8 cellular contexts compared by ENCODE assay signal in the genomic region with DNA sequence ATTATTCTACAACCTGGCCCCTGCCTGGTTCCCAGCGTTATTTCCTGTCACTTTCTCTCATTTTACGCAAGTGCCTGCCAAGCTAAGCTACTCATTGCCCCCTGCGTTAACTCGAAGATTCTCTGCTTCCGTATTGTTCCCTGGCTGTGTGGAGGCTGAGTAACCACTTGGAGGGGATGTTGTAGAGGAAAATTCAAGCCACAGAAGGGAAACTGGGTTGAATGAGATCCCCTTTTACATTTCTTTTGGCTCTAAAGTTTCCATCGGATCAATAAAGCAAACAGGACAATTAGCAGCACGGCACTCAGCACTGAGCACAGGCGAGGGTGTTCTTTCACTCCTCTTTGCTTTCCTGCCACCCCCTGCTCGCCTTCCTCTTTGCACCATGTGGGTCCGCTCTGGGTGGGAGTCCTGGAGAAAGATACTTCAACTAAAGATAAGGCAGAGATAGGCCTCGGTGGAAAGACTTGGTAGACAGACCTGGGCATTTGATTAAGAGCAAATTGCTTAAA. TPM values are rescaled to one million over a fixed set of nuclear protein-coding genes. Genes with fewer than 3 reads are reported as not detected.
DNase-seq lines count a peak whose midpoint lies in the region; ATAC-seq, FAIRE-seq and TF ChIP-seq lines count a peak whose summit lies in the region.

No MANE protein-coding gene starts in this region.

- H2AFZ ChIP-seq in H9 (ENCODE audit: low read length) = no peak overlapping the region

- no peak overlapping the region for H4K5ac ChIP-seq in H9 (ENCODE audit: insufficient read length, low read depth, low read length)

- no peak overlapping the region for H2AK5ac ChIP-seq in H9 (ENCODE audit: insufficient read length, low read length)

- H2BK12ac ChIP-seq in H9 (ENCODE audit: insufficient read length, low read depth, low read length) = no peak overlapping the region

- H3K9me3 Mint-ChIP-seq in H9 = peaks cover 77 to 78% of the 10 kb centered on the region in 2 experiments

- H3K36me3 ChIP-seq in lower lobe of right lung (no peaks in the 10 kb centered on the region), thymus (ENCODE audit: control insufficient read depth, insufficient read depth) (no peaks in the 10 kb centered on the region)

- no peak overlapping the region for H3T11ph ChIP-seq in H9 (ENCODE audit: low read length)

- no peaks in the 10 kb centered on the region for H3K9me3 ChIP-seq in H9 (ENCODE audit: control insufficient read depth, low read depth, low read length)
- H3K9me3 ChIP-seq in lower lobe of right lung = no peaks in the 10 kb centered on the region
- no peaks in the 10 kb centered on the region for H3K9me3 ChIP-seq in thymus (ENCODE audit: control insufficient read depth)

- no peaks in the 10 kb centered on the region; the same call in 1 of the 2 replicates for H3K27me3 Mint-ChIP-seq in H9 (ENCODE audit: low read depth)

- no peak overlapping the region for H3K56ac ChIP-seq in H9 (ENCODE audit: insufficient read length, low read depth, low read length)

- peaks cover 26 to 35% of the 10 kb centered on the region in 2 experiments for H3K4me1 Mint-ChIP-seq in H9

- no peaks in the 10 kb centered on the region for H4K20me1 ChIP-seq in H9 (ENCODE audit: control insufficient read depth, insufficient read depth, insufficient read length)

- peaks cover 15 to 22% (median 15%) of the 10 kb centered on the region in 3 experiments for H3K36me3 Mint-ChIP-seq in H9 (ENCODE audit: insufficient read depth in 1 of 3, low read depth in 3 of 3)

- H4K91ac ChIP-seq in H9 (ENCODE audit: insufficient read length, low read depth, low read length) = no peak overlapping the region

- no peak overlapping the region for H2BK20ac ChIP-seq in H9 (ENCODE audit: low read depth, low read length, poor library complexity, severe bottlenecking)

- H3K9ac ChIP-seq in H9 (ENCODE audit: extremely low read depth, insufficient read length, low read length) = no peak overlapping the region

- no peak for FAIRE-seq in H54 (lab: Jason Lieb, UNC)

- intact Hi-C loops in lower lobe of right lung (cut with DNase I) = no loop called here

- H3K27ac ChIP-seq in H9 (ENCODE audit: insufficient read length, low read depth, low read length) = no peak overlapping the region
- H3K27ac ChIP-seq in coronary artery = peak overlapping the region; percentile 89 to 92
- peak overlapping the region; percentile 81 for H3K27ac ChIP-seq in lower lobe of right lung
- H3K27ac ChIP-seq in thymus (ENCODE audit: low read depth) = peak overlapping the region; percentile 93

- no peak overlapping the region for H2BK5ac ChIP-seq in H9 (ENCODE audit: insufficient read length, low read length)

- TF ChIP-seq POLR2A in H54 (IDR thresholded peaks at IDR 0.05; ENCODE audit: low read depth, low read length) = no peak

- peak; percentile 59 for TF ChIP-seq CTCF in AG10803 (conservative IDR thresholded peaks at IDR 0.05; ENCODE audit: low read length)
- TF ChIP-seq CTCF in H9 (conservative IDR thresholded peaks at IDR 0.05) = peak; percentile 60
- TF ChIP-seq CTCF in coronary artery (IDR thresholded peaks at IDR 0.05) = peak; percentile 31
- peak; percentile 54 for TF ChIP-seq CTCF in lower lobe of right lung (IDR thresholded peaks at IDR 0.05)

- DNase-seq in AG10803 (ENCODE audit: low read depth) (peak; percentile 67), H9 (peak; percentile 65), T-helper 1 cell (peak in 3 of 5 donors; percentile 44 to 78 (median 44)), coronary artery (ENCODE audit: low spot score) (no peak), lower lobe of right lung (no peak), H54 (ENCODE audit: insufficient read length, low spot score) (no peak)

- no peak overlapping the region for H3K4me2 ChIP-seq in H9 (ENCODE audit: insufficient read depth, insufficient read length, low read length)

- peaks cover 2% of the 10 kb centered on the region; the same call in 1 of the 2 replicates for H3K4me1 ChIP-seq in H9 (ENCODE audit: insufficient read depth, low read length)
- peaks cover 17% of the 10 kb centered on the region for H3K4me1 ChIP-seq in lower lobe of right lung
- peaks cover 8% of the 10 kb centered on the region for H3K4me1 ChIP-seq in thymus (ENCODE audit: control insufficient read depth, insufficient read depth, low read length)

- H3K4me3 Mint-ChIP-seq in H9 = peak overlapping the region in 1 of 2 experiments; percentile 38; a peak in 2 of 5 replicates

- no peak overlapping the region for H3K23ac ChIP-seq in H9 (ENCODE audit: insufficient read length, low read depth, low read length)

- ATAC-seq in lower lobe of right lung (peak; percentile 27 to 34), GM19035 (IDR thresholded peaks at IDR 0.05; ENCODE audit: unreplicated experiment) (no peak)

- no peaks in the 10 kb centered on the region for H3K23me2 ChIP-seq in H9 (ENCODE audit: insufficient read length, low read depth, low read length, poor library complexity, severe bottlenecking)

- H3K4me3 ChIP-seq in AG10803 (ENCODE audit: low read length) (no peak overlapping the region), coronary artery (peak overlapping the region; percentile 49), lower lobe of right lung (peak overlapping the region; percentile 19), thymus (ENCODE audit: low read length) (peak overlapping the region; percentile 37)

- H3K27me3 ChIP-seq in H9 (ENCODE audit: insufficient read depth, low read length) = no peaks in the 10 kb centered on the region
- H3K27me3 ChIP-seq in lower lobe of right lung (ENCODE audit: low read depth) = no peaks in the 10 kb centered on the region
- no peaks in the 10 kb centered on the region for H3K27me3 ChIP-seq in thymus (ENCODE audit: control insufficient read depth, insufficient read depth)

- WGBS in H9 (ENCODE audit: extremely low coverage, insufficient read length, low lambda C conversion rate) = no CpG with 5 or more reads among the region's 11 CpGs
- 8% methylated on average over 11 of the region's 11 CpGs for WGBS in thymus

- no peak overlapping the region for H4K8ac ChIP-seq in H9 (replicated peaks; ENCODE audit: insufficient read length, low read depth, low read length)

- no peak overlapping the region for H2BK120ac ChIP-seq in H9 (ENCODE audit: low read depth, low read length, poor library complexity, severe bottlenecking)

- no peak overlapping the region for H3K4ac ChIP-seq in H9 (ENCODE audit: low read depth, low read length)

- H3K79me1 ChIP-seq in H9 (ENCODE audit: insufficient read depth, low read depth, low read length, poor library complexity, severe bottlenecking) = no peaks in the 10 kb centered on the region

- H3K18ac ChIP-seq in H9 (ENCODE audit: insufficient read length, low read depth, low read length) = no peak overlapping the region

- H3K14ac ChIP-seq in H9 (ENCODE audit: insufficient read depth, low read length) = no peak overlapping the region

- no peak overlapping the region for H2BK15ac ChIP-seq in H9 (ENCODE audit: low read depth, low read length)

- peak overlapping the region; percentile 75 to 86 (median 79); a peak in 6 of 7 replicates for H3K27ac Mint-ChIP-seq in H9

- peaks cover 7% of the 10 kb centered on the region; the same call in 1 of the 2 replicates for H3K79me2 ChIP-seq in H9 (ENCODE audit: insufficient read depth, low read length)

RNA-seq across cellular contexts. Expression of gene TMSB4X, which starts 4.2 kb away (rescaled TPM):
- total RNA-seq in H9 (2021) = 2,733 and 2,818 TPM in 2 replicates
- 4,922 TPM for total RNA-seq in lower lobe of right lung
- polyA plus RNA-seq in thymus = 12,473 TPM

Comparison
In these comparisons a context has a peak if more than half of its experiments do, and no peak if none do; other contexts are left out.
1. DNase-seq: peak in AG10803 (single experiment), H9 (single experiment) and T-helper 1 cell (3 of 5); none in coronary artery (single experiment), lower lobe of right lung (single experiment) and H54 (single experiment).
2. Peak in every context shown above with its lines, with median percentiles within 50 percentile points of each other: CTCF ChIP-seq.